ENCODE assay signal across 8 cellular contexts in the genomic region with DNA sequence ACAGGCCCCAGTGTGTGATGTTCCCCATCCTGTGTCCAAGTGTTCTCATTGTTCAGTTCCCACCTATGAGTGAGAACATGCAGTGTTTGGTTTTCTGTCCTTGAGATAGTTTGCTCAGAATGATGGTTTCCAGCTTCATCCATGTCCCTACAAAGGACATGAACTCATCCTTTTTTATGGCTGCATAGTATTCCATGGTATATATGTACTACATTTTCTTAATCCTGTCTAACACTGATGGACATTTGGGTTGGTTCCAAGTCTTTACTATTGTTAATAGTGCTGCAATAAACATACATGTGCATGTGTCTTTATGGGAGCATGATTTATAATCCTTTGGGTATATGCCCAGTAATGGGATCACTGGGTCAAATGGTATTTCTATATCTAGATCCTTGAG. TPM values are rescaled to one million over a fixed set of nuclear protein-coding genes. Genes with fewer than 3 reads are reported as not detected.
"Had no signal": no experiment of that assay in that cellular context is flagged by ENCODE, and none has a peak within 500 bp of the region (broad histone marks: within the 10 kb centered on the region; RNA-seq: fewer than 3 reads in every experiment).

No MANE protein-coding gene starts in this region.

RNA-seq across cellular contexts. Expression of a gene that starts 22.7 kb away (rescaled TPM):
- total RNA-seq: OCI-LY7, PC-3, PC-9, RPMI7951, SJCRH30, SJSA1, SK-MEL-5 had no signal
- polyA plus RNA-seq: SK-N-SH had no signal
